17 cellular contexts compared by ENCODE assay signal in genomic region chr4:88533088-88533790, GRCh38. TPM values are rescaled to one million over a fixed set of nuclear protein-coding genes. Genes with fewer than 3 reads are reported as not detected.
DNase-seq lines count a peak whose midpoint lies in the region; ATAC-seq and TF ChIP-seq lines count a peak whose summit lies in the region.
"Had no signal": no experiment of that assay in that cellular context is flagged by ENCODE, and none has a peak within 500 bp of the region (broad histone marks: within the 10 kb centered on the region; RNA-seq: fewer than 3 reads in every experiment).

No MANE protein-coding gene starts in this region.

- H4K20me1 ChIP-seq in mammary epithelial cell (ENCODE audit: insufficient read depth, low read length), result no peaks in the 10 kb centered on the region

- peak overlapping the region; percentile 25 for H2AFZ ChIP-seq in mammary epithelial cell (ENCODE audit: low read depth, low read length)
- H2AFZ ChIP-seq: hepatocyte had no signal

- H3K79me2 ChIP-seq in mammary epithelial cell (ENCODE audit: insufficient read depth, low read length), result no peaks in the 10 kb centered on the region
- H3K79me2 ChIP-seq: hepatocyte had no signal

- peak overlapping the region; percentile 24 for H3K27ac Mint-ChIP-seq in stimulated activated effector memory CD8-positive, alpha-beta T cell treated with anti-CD3 and anti-CD28 coated beads, Interleukin-12 subunit alpha, Interleukin-12 subunit beta, amount 100 ng/mL, for 72 hours
- H3K27ac Mint-ChIP-seq: activated T-helper 2 cell treated with anti-CD3 and anti-CD28 coated beads, Interferon-gamma antibody, Interleukin-2, Interleukin-4, amounts not matched to agents 10 μg/mL and 5 μg/mL and 100 μg/mL, durations not matched to agents 14 hours and 24 hours and 36 hours; IgD-negative memory B cell; memory B cell had no signal

- H3K4me1 ChIP-seq in mammary epithelial cell (ENCODE audit: insufficient read depth, low read length) (peaks cover 32% of the 10 kb centered on the region), breast epithelium (no peaks in the 10 kb centered on the region), foreskin keratinocyte (peaks cover 30% of the 10 kb centered on the region), lower lobe of right lung (no peaks in the 10 kb centered on the region), thyroid gland (no peaks in the 10 kb centered on the region)

- ATAC-seq in foreskin keratinocyte (peak; percentile 72), lower lobe of right lung (no peak)
- no peak for ATAC-seq in stimulated activated effector memory CD8-positive, alpha-beta T cell treated with anti-CD3 and anti-CD28 coated beads, Interleukin-12 subunit alpha, Interleukin-12 subunit beta, amount 100 ng/mL, for 72 hours

- H3K4me3 ChIP-seq in mammary epithelial cell (replicated peaks in 1 of 3; ENCODE audit: insufficient read depth in 1 of 3, low read depth in 2 of 3, low read length in 3 of 3) (no peak overlapping the region), breast epithelium (no peak overlapping the region), lower lobe of right lung (no peak overlapping the region), thyroid gland (replicated peaks in 1 of 3) (no peak overlapping the region)
- H3K4me3 ChIP-seq: ascending aorta, hepatocyte had no signal

- H3K9me3 ChIP-seq in mammary epithelial cell (replicated peaks; ENCODE audit: insufficient read depth, low read length) (no peaks in the 10 kb centered on the region), breast epithelium (no peaks in the 10 kb centered on the region), lower lobe of right lung (no peaks in the 10 kb centered on the region), thyroid gland (no peaks in the 10 kb centered on the region)
- H3K9me3 ChIP-seq: ascending aorta had no signal

- peak overlapping the region; percentile 78 for H3K4me2 ChIP-seq in mammary epithelial cell (ENCODE audit: insufficient read depth, low read depth, low read length)
- H3K4me2 ChIP-seq: hepatocyte had no signal

- CTCF ChIA-PET in mammary epithelial cell (lab: Charles Lee; ENCODE audit: low non-redundant PET), result no interaction called here

- WGBS in mammary epithelial cell (ENCODE audit: low coverage, missing lambda C conversion rate), result 79% methylated on average over 6 of the region's 6 CpGs
- 80 to 81% methylated on average over 6 of the region's 6 CpGs for WGBS in thyroid gland, 2 donors

- DNase-seq in mammary epithelial cell (peak; percentile 36), breast epithelium (ENCODE audit: low spot score in 2 of 2) (no peak), amniotic epithelial cell (ENCODE audit: low read depth) (peak; percentile 65), foreskin keratinocyte (peak; percentile 48 to 69), lower lobe of right lung (no peak), thyroid gland (no peak), NCI-H2081 treated with DMSO at 0.1 percent for 48 hours (lab: John Stamatoyannopoulos, UW) (no peak)
- no peak for DNase-seq in stimulated activated effector memory CD8-positive, alpha-beta T cell treated with anti-CD3 and anti-CD28 coated beads, Interleukin-12 subunit alpha, Interleukin-12 subunit beta, amount 100 ng/mL, for 72 hours (ENCODE audit: low spot score in 2 of 2)
- DNase-seq: NCI-H1092, posterior cingulate gyrus, T-helper 2 cell had no signal

- no peak overlapping the region for H3K4me3 Mint-ChIP-seq in stimulated activated effector memory CD8-positive, alpha-beta T cell treated with anti-CD3 and anti-CD28 coated beads, Interleukin-12 subunit alpha, Interleukin-12 subunit beta, amount 100 ng/mL, for 72 hours
- H3K4me3 Mint-ChIP-seq: IgD-negative memory B cell, memory B cell had no signal

- dilution Hi-C loops in mammary epithelial cell (cut with HindIII; ENCODE audit: low sequenced_read_pairs), result no loop called here

- H3K9me3 Mint-ChIP-seq in stimulated activated effector memory CD8-positive, alpha-beta T cell treated with anti-CD3 and anti-CD28 coated beads, Interleukin-12 subunit alpha, Interleukin-12 subunit beta, amount 100 ng/mL, for 72 hours, result no peaks in the 10 kb centered on the region
- H3K9me3 Mint-ChIP-seq: activated T-helper 2 cell treated with anti-CD3 and anti-CD28 coated beads, Interferon-gamma antibody, Interleukin-2, Interleukin-4, amounts not matched to agents 10 μg/mL and 5 μg/mL and 100 μg/mL, durations not matched to agents 14 hours and 24 hours and 36 hours; IgD-negative memory B cell; memory B cell had no signal

- no peak for TF ChIP-seq CTCF in mammary epithelial cell (conservative IDR thresholded peaks at IDR 0.05 in 1 of 2, IDR thresholded peaks at IDR 0.05 in 1 of 2; ENCODE audit: extremely low read depth in 1 of 2, insufficient read depth in 1 of 2, low read depth in 1 of 2, low read length in 2 of 2)
- TF ChIP-seq CTCF in breast epithelium (IDR thresholded peaks at IDR 0.05), result no peak
- no peak for TF ChIP-seq CTCF in foreskin keratinocyte (conservative IDR thresholded peaks at IDR 0.05)
- no peak for TF ChIP-seq CTCF in lower lobe of right lung (IDR thresholded peaks at IDR 0.05)
- no peak for TF ChIP-seq CTCF in thyroid gland (IDR thresholded peaks at IDR 0.05)

- in situ Hi-C loops in mammary epithelial cell (cut with MboI; ENCODE audit: low sequenced_read_pairs in 2 of 2), result loop anchor here (5.0 to 25.0 kb wide), 3 partner anchors 129 to 504 kb away; no protein-coding TSS in a partner anchor

- TF ChIP-seq POLR2A in breast epithelium (IDR thresholded peaks at IDR 0.05) (no peak), thyroid gland (IDR thresholded peaks at IDR 0.05) (no peak)

- BruUV-seq in mammary epithelial cell (replicated peaks; lab: Mats Ljungman, UMichigan), result no TSS peak

- no peak overlapping the region for H3K9ac ChIP-seq in mammary epithelial cell (ENCODE audit: insufficient read depth, low read length)

- peaks cover 8% of the 10 kb centered on the region for H3K4me1 Mint-ChIP-seq in stimulated activated effector memory CD8-positive, alpha-beta T cell treated with anti-CD3 and anti-CD28 coated beads, Interleukin-12 subunit alpha, Interleukin-12 subunit beta, amount 100 ng/mL, for 72 hours

- H3K36me3 Mint-ChIP-seq in stimulated activated effector memory CD8-positive, alpha-beta T cell treated with anti-CD3 and anti-CD28 coated beads, Interleukin-12 subunit alpha, Interleukin-12 subunit beta, amount 100 ng/mL, for 72 hours, result no peaks in the 10 kb centered on the region
- H3K36me3 Mint-ChIP-seq: IgD-negative memory B cell, memory B cell had no signal

- H3K27ac ChIP-seq in mammary epithelial cell (ENCODE audit: insufficient read depth, low read depth, low read length) (peak overlapping the region; percentile 84), breast epithelium (no peak overlapping the region), foreskin keratinocyte (peak overlapping the region; percentile 86), lower lobe of right lung (no peak overlapping the region), thyroid gland (no peak overlapping the region)
- H3K27ac ChIP-seq: 22Rv1, ascending aorta, hepatocyte had no signal

- intact Hi-C loops in mammary epithelial cell (cut with micrococcal nuclease), result no loop called here
- intact Hi-C loops in breast epithelium (cut with DNase I; ENCODE audit: low total_unique reads), result no loop called here
- intact Hi-C loops in lower lobe of right lung (cut with DNase I), result no loop called here
- intact Hi-C loops in thyroid gland (cut with DNase I), result loop anchor here (10.0 kb wide), 1 partner anchor 492 kb away; no protein-coding TSS in a partner anchor

- no peaks in the 10 kb centered on the region for H3K27me3 ChIP-seq in mammary epithelial cell (ENCODE audit: insufficient read depth, low read length)
- no peaks in the 10 kb centered on the region for H3K27me3 ChIP-seq in breast epithelium
- H3K27me3 ChIP-seq in foreskin keratinocyte, result no peaks in the 10 kb centered on the region
- H3K27me3 ChIP-seq in lower lobe of right lung (ENCODE audit: low read depth), result no peaks in the 10 kb centered on the region
- no peaks in the 10 kb centered on the region for H3K27me3 ChIP-seq in thyroid gland
- H3K27me3 ChIP-seq: ascending aorta, hepatocyte had no signal

- H3K36me3 ChIP-seq in mammary epithelial cell (ENCODE audit: insufficient read depth, low read length) (no peaks in the 10 kb centered on the region), breast epithelium (no peaks in the 10 kb centered on the region), lower lobe of right lung (no peaks in the 10 kb centered on the region), thyroid gland (no peaks in the 10 kb centered on the region)
- H3K36me3 ChIP-seq: ascending aorta had no signal

RNA-seq across cellular contexts. Expression of gene PYURF, which starts 9.7 kb away (rescaled TPM):
- total RNA-seq in mammary epithelial cell, result 10 to 100 TPM; 48.7 to 65.1 TPM
- polyA plus RNA-seq in mammary epithelial cell, result 47.2 TPM
- 19.7 TPM for polyA minus RNA-seq in mammary epithelial cell
- 100 to 1,000 TPM in 2 of 3 donors, 10 to 100 TPM in 1; 93.7 to 116 (median 110) TPM for total RNA-seq in breast epithelium
- 71.9 and 78.9 TPM in 2 replicates for total RNA-seq in foreskin keratinocyte
- 78.1 and 91.4 TPM in 2 replicates for polyA plus RNA-seq in foreskin keratinocyte
- total RNA-seq in lower lobe of right lung, result 57.6 TPM
- 100 to 1,000 TPM in 2 of 4 donors, 10 to 100 TPM in 2; 84.7 to 154 (median 98.0) TPM for total RNA-seq in thyroid gland

RNA-seq across cellular contexts. Expression of gene HERC3, which starts 59.0 kb away (rescaled TPM):
- total RNA-seq in mammary epithelial cell (10 to 100 TPM; 14.0 to 36.5 TPM), breast epithelium (10 to 100 TPM; 34.1 to 60.9 (median 35.4) TPM), foreskin keratinocyte (29.7 and 38.8 TPM in 2 replicates), lower lobe of right lung (54.1 TPM), thyroid gland (10 to 100 TPM; 37.4 to 75.4 (median 47.8) TPM)
- polyA plus RNA-seq in mammary epithelial cell (12.3 TPM), foreskin keratinocyte (7.3 and 8.2 TPM in 2 replicates)
- polyA minus RNA-seq in mammary epithelial cell, result 24.9 TPM

Comparison
In these comparisons a context has a peak if more than half of its experiments do, and no peak if none do; other contexts are left out.
1. DNase-seq: peak in mammary epithelial cell (single experiment), amniotic epithelial cell (single experiment) and foreskin keratinocyte (2 of 2); none in breast epithelium (0 of 2), stimulated activated effector memory CD8-positive, alpha-beta T cell treated with anti-CD3 and anti-CD28 coated beads, Interleukin-12 subunit alpha, Interleukin-12 subunit beta, amount 100 ng/mL, for 72 hours (0 of 2), lower lobe of right lung (single experiment), thyroid gland (0 of 2) and NCI-H2081 treated with DMSO at 0.1 percent for 48 hours (single experiment).
2. H3K27ac ChIP-seq: peak in mammary epithelial cell (single experiment) and foreskin keratinocyte (single experiment); none in breast epithelium (0 of 2), lower lobe of right lung (single experiment) and thyroid gland (0 of 3).